ENCODE assay signal across 19 cellular contexts in genomic region chr5:169083394-169084018, GRCh38.
"Had no signal": no experiment of that assay in that cellular context is flagged by ENCODE, and none has a peak within 500 bp of the region (broad histone marks: within the 10 kb centered on the region; RNA-seq: fewer than 3 reads in every experiment).

No MANE protein-coding gene starts in this region.

- H3K27ac ChIP-seq: neutrophil, parathyroid adenoma, thyroid gland, uterus had no signal

- H3K9me3 Mint-ChIP-seq: activated B cell treated with CpG ODN at 0.5 μM for 24 hours; activated CD4-positive, alpha-beta T cell treated with anti-CD3 and anti-CD28 coated beads, Interleukin-2, amount 10 ng/mL, durations not matched to agents 24 days and 14 days; activated naive CD8-positive, alpha-beta T cell treated with anti-CD3 and anti-CD28 coated beads, Interleukin-2, amount 10 ng/mL, durations not matched to agents 7 days and 5 days; activated T-helper 1 cell treated with anti-CD3 and anti-CD28 coated beads, Interleukin-12 subunit alpha, Interleukin-12 subunit beta, Interleukin-2, Interleukin-4 antibody, amounts not matched to agents 30 ng/mL and 10 ng/mL and 1 ng/mL, durations not matched to agents 14 hours and 24 hours and 36 hours; stimulated activated memory B cell treated with anti-CD40 and anti-IgM and Interleukin-4, amounts not matched to agents 10 μg/mL and 1 μg/mL and 100 μg/mL, for 72 hours had no signal

- H3K36me3 ChIP-seq: neutrophil, thyroid gland, uterus had no signal

- H3K36me3 Mint-ChIP-seq: activated naive CD8-positive, alpha-beta T cell treated with anti-CD3 and anti-CD28 coated beads, Interleukin-2, amount 10 ng/mL, durations not matched to agents 7 days and 5 days; brain; stimulated activated memory B cell treated with anti-CD40 and anti-IgM and Interleukin-4, amounts not matched to agents 10 μg/mL and 1 μg/mL and 100 μg/mL, for 72 hours had no signal

- DNase-seq: activated B cell treated with CpG ODN at 0.5 μM for 24 hours; activated CD4-positive, alpha-beta T cell treated with anti-CD3 and anti-CD28 coated beads, Interleukin-2, amount 10 ng/mL, durations not matched to agents 24 days and 14 days; activated CD8-positive, alpha-beta memory T cell treated with anti-CD3 and anti-CD28 coated beads, Interleukin-2, amount 50 U/mL, for 48 hours; activated CD8-positive, alpha-beta T cell treated with anti-CD3 and anti-CD28 coated beads, Interleukin-2, amount 10 ng/mL, durations not matched to agents 7 days and 5 days; activated naive CD4-positive, alpha-beta T cell; activated naive CD8-positive, alpha-beta T cell treated with anti-CD3 and anti-CD28 coated beads, Interleukin-2, amount 10 ng/mL, durations not matched to agents 7 days and 5 days; cortex of kidney; effector CD8-positive, alpha-beta T cell; foreskin fibroblast; hypothalamus; kidney glomerular epithelial cell; T-helper 2 cell; thyroid gland; uterus had no signal

- H3K9me3 ChIP-seq: neutrophil, thyroid gland, uterus had no signal

- H3K4me3 ChIP-seq: thyroid gland, uterus had no signal

- H3K27me3 Mint-ChIP-seq: activated B cell treated with CpG ODN at 0.5 μM for 24 hours; activated naive CD8-positive, alpha-beta T cell treated with anti-CD3 and anti-CD28 coated beads, Interleukin-2, amount 10 ng/mL, durations not matched to agents 7 days and 5 days; brain had no signal

- H3K4me1 ChIP-seq: parathyroid adenoma, uterus had no signal

- H3K27me3 ChIP-seq: neutrophil, thyroid gland, uterus had no signal

- H3K27ac Mint-ChIP-seq: activated B cell treated with CpG ODN at 0.5 μM for 24 hours; activated CD4-positive, alpha-beta T cell treated with anti-CD3 and anti-CD28 coated beads, Interleukin-2, amount 10 ng/mL, durations not matched to agents 24 days and 14 days; activated CD8-positive, alpha-beta T cell treated with anti-CD3 and anti-CD28 coated beads, Interleukin-2, amount 10 ng/mL, durations not matched to agents 7 days and 5 days; activated naive CD8-positive, alpha-beta T cell treated with anti-CD3 and anti-CD28 coated beads, Interleukin-2, amount 10 ng/mL, durations not matched to agents 7 days and 5 days; activated T-helper 1 cell treated with anti-CD3 and anti-CD28 coated beads, Interleukin-12 subunit alpha, Interleukin-12 subunit beta, Interleukin-2, Interleukin-4 antibody, amounts not matched to agents 30 ng/mL and 10 ng/mL and 1 ng/mL, durations not matched to agents 14 hours and 24 hours and 36 hours; stimulated activated memory B cell treated with anti-CD40 and anti-IgM and Interleukin-4, amounts not matched to agents 10 μg/mL and 1 μg/mL and 100 μg/mL, for 72 hours had no signal

- H3K4me1 Mint-ChIP-seq: activated B cell treated with CpG ODN at 0.5 μM for 24 hours; activated CD4-positive, alpha-beta T cell treated with anti-CD3 and anti-CD28 coated beads, Interleukin-2, amount 10 ng/mL, durations not matched to agents 24 days and 14 days; activated naive CD8-positive, alpha-beta T cell treated with anti-CD3 and anti-CD28 coated beads, Interleukin-2, amount 10 ng/mL, durations not matched to agents 7 days and 5 days; stimulated activated memory B cell treated with anti-CD40 and anti-IgM and Interleukin-4, amounts not matched to agents 10 μg/mL and 1 μg/mL and 100 μg/mL, for 72 hours had no signal

- ATAC-seq: activated CD8-positive, alpha-beta T cell treated with anti-CD3 and anti-CD28 coated beads, Interleukin-2, amount 10 ng/mL, durations not matched to agents 7 days and 5 days; stimulated activated memory B cell treated with anti-CD40 and anti-IgM and Interleukin-4, amounts not matched to agents 10 μg/mL and 1 μg/mL and 100 μg/mL, for 72 hours had no signal

- H3K4me3 Mint-ChIP-seq: activated B cell treated with CpG ODN at 0.5 μM for 24 hours; activated CD4-positive, alpha-beta T cell treated with anti-CD3 and anti-CD28 coated beads, Interleukin-2, amount 10 ng/mL, durations not matched to agents 24 days and 14 days; activated CD8-positive, alpha-beta T cell treated with anti-CD3 and anti-CD28 coated beads, Interleukin-2, amount 10 ng/mL, durations not matched to agents 7 days and 5 days; activated naive CD8-positive, alpha-beta T cell treated with anti-CD3 and anti-CD28 coated beads, Interleukin-2, amount 10 ng/mL, durations not matched to agents 7 days and 5 days; activated T-helper 1 cell treated with anti-CD3 and anti-CD28 coated beads, Interleukin-12 subunit alpha, Interleukin-12 subunit beta, Interleukin-2, Interleukin-4 antibody, amounts not matched to agents 30 ng/mL and 10 ng/mL and 1 ng/mL, durations not matched to agents 14 hours and 24 hours and 36 hours; brain; stimulated activated memory B cell treated with anti-CD40 and anti-IgM and Interleukin-4, amounts not matched to agents 10 μg/mL and 1 μg/mL and 100 μg/mL, for 72 hours had no signal
